23 cellular contexts compared by ENCODE assay signal in the genomic region with DNA sequence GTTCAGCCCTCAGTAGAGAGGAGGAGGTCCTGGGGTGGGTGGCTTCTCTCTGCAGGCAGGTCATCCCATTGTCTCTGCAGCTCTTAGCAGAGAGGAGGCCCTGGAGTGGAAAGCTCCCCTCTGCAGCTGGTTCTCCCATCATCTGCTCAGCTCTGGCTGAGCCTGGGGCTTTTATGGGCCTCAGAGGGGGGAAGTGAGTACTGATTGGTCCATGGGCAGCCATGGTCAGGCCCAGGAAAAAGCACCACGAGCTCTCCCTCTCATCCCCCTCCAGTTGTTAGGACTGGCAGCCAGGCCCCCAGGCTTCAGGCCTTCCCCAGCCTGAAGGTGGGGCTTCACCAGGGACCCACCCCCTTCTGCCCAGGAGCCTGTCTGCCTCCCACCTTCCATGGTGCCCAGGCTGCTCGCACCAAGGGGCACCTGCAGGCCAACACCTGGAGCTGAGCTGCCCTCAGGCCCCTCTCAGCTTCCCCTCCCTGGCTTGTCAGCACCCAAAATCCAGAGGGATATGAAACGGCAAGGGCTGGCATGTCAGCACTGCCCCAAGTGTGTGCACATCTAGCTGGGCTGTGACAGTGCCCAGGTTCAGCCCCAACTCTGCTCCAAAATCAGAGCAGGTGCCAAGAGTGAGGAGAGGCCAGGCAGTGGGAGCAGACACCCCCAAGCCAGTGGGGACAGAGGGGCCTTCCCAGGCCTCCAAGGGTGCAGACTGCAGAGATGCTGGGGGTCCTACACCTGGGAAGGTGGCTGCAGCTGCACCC.
"Had no signal": no experiment of that assay in that cellular context is flagged by ENCODE, and none has a peak within 500 bp of the region (broad histone marks: within the 10 kb centered on the region; RNA-seq: fewer than 3 reads in every experiment).

No MANE protein-coding gene starts in this region.

- H3K4me1 ChIP-seq: body of pancreas, parathyroid adenoma, right lobe of liver, transverse colon, vagina had no signal

- H3K9me3 ChIP-seq: body of pancreas, right lobe of liver, transverse colon, vagina had no signal

- H3K27ac ChIP-seq: body of pancreas, cardiac muscle cell, parathyroid adenoma, right lobe of liver, transverse colon, vagina, WERI-Rb-1 had no signal

- H3K4me3 ChIP-seq: body of pancreas, cardiac muscle cell, right lobe of liver, skin epidermis, transverse colon, vagina had no signal

- H3K4me1 Mint-ChIP-seq: stimulated activated naive B cell treated with anti-CD40 and anti-IgM and Interleukin-4, amounts not matched to agents 10 μg/mL and 1 μg/mL and 100 μg/mL, for 72 hours had no signal

- H3K27me3 ChIP-seq: body of pancreas, right lobe of liver, transverse colon, vagina had no signal

- H3K9ac ChIP-seq: parathyroid adenoma had no signal

- H3K36me3 ChIP-seq: cardiac muscle cell, right lobe of liver, transverse colon, vagina, WERI-Rb-1 had no signal

- H3K9me3 Mint-ChIP-seq: natural killer cell treated with Interleukin-12 subunit alpha and Interleukin-12 subunit beta and Interleukin-15 and Interleukin-18, amount 100 ng/mL, for 72 hours; stimulated activated naive B cell treated with anti-CD40 and anti-IgM and Interleukin-4, amounts not matched to agents 10 μg/mL and 1 μg/mL and 100 μg/mL, for 72 hours had no signal

- H3K4me3 Mint-ChIP-seq: natural killer cell treated with Interleukin-12 subunit alpha and Interleukin-12 subunit beta and Interleukin-15 and Interleukin-18, amount 100 ng/mL, for 72 hours; stimulated activated naive B cell treated with anti-CD40 and anti-IgM and Interleukin-4, amounts not matched to agents 10 μg/mL and 1 μg/mL and 100 μg/mL, for 72 hours had no signal

- H3K79me2 ChIP-seq: parathyroid adenoma had no signal

- ATAC-seq: body of pancreas; esophagus mucosa; left ventricle myocardium superior; natural killer cell treated with Interleukin-12 subunit alpha and Interleukin-12 subunit beta and Interleukin-15 and Interleukin-18, amount 100 ng/mL, for 72 hours; right lobe of liver; stimulated activated naive B cell treated with anti-CD40 and anti-IgM and Interleukin-4, amounts not matched to agents 10 μg/mL and 1 μg/mL and 100 μg/mL, for 72 hours had no signal

- H3K36me3 Mint-ChIP-seq: stimulated activated naive B cell treated with anti-CD40 and anti-IgM and Interleukin-4, amounts not matched to agents 10 μg/mL and 1 μg/mL and 100 μg/mL, for 72 hours had no signal

- H3K27ac Mint-ChIP-seq: natural killer cell treated with Interleukin-12 subunit alpha and Interleukin-12 subunit beta and Interleukin-15 and Interleukin-18, amount 100 ng/mL, for 72 hours; stimulated activated naive B cell treated with anti-CD40 and anti-IgM and Interleukin-4, amounts not matched to agents 10 μg/mL and 1 μg/mL and 100 μg/mL, for 72 hours had no signal

- DNase-seq: activated CD4-positive, alpha-beta T cell treated with anti-CD3 and anti-CD28 coated beads for 1 hour; activated CD4-positive, alpha-beta T cell treated with anti-CD3 and anti-CD28 coated beads, Interleukin-2, amount 50 U/mL, for 1 hour; activated effector memory CD4-positive, alpha-beta T cell treated with anti-CD3 and anti-CD28 coated beads, Interleukin-2, amount 50 U/mL, for 16 hours; activated naive CD4-positive, alpha-beta T cell treated with anti-CD3 and anti-CD28 coated beads, Interleukin-2, amount 50 U/mL, for 16 hours; activated T-cell treated with anti-CD3 and anti-CD28 coated beads for 4 hours; anterior cingulate cortex; body of pancreas; dermis blood vessel endothelial cell; effector memory CD4-positive, alpha-beta T cell; hippocampal formation; left ventricle myocardium superior; right lobe of liver; stimulated activated CD4-positive, alpha-beta T cell treated with anti-CD3 and anti-CD28 coated beads, Interleukin-2, amount 100 ng/mL, for 24 hours; stimulated activated naive B cell treated with anti-CD40 and anti-IgM and Interleukin-4, amounts not matched to agents 10 μg/mL and 1 μg/mL and 100 μg/mL, for 72 hours; T-helper 1 cell; transverse colon; WERI-Rb-1 had no signal

- H2AFZ ChIP-seq: parathyroid adenoma had no signal
